ENCODE assay signal across 9 cellular contexts in genomic region chr2:43276962-43277383, GRCh38. TPM values are rescaled to one million over a fixed set of nuclear protein-coding genes. Genes with fewer than 3 reads are reported as not detected.
DNase-seq lines count a peak whose midpoint lies in the region; ATAC-seq and TF ChIP-seq lines count a peak whose summit lies in the region.
"Had no signal": no experiment of that assay in that cellular context is flagged by ENCODE, and none has a peak within 500 bp of the region (broad histone marks: within the 10 kb centered on the region; RNA-seq: fewer than 3 reads in every experiment).

No MANE protein-coding gene starts in this region.

- H3K4me3 ChIP-seq in ascending aorta = peak overlapping the region in 1 of 2 donors; percentile 9
- no peak overlapping the region for H3K4me3 ChIP-seq in left lung

- H3K27ac Mint-ChIP-seq in T-helper 2 cell treated with Interferon-gamma antibody and Interleukin-4, amounts not matched to agents 5 μg/mL and 100 μg/mL, for 36 hours = peak overlapping the region; percentile 44
- peak overlapping the region; percentile 80 for H3K27ac Mint-ChIP-seq in type B pancreatic cell

- no peak overlapping the region for H3K4me3 Mint-ChIP-seq in T-helper 2 cell treated with Interferon-gamma antibody and Interleukin-4, amounts not matched to agents 5 μg/mL and 100 μg/mL, for 36 hours
- H3K4me3 Mint-ChIP-seq in type B pancreatic cell = peak overlapping the region; percentile 37

- peaks cover 15 to 40% of the 10 kb centered on the region in 2 donors for H3K4me1 ChIP-seq in ascending aorta
- peaks cover 10 to 24% of the 10 kb centered on the region in 2 donors for H3K4me1 ChIP-seq in left lung

- H3K4me1 Mint-ChIP-seq in T-helper 2 cell treated with Interferon-gamma antibody and Interleukin-4, amounts not matched to agents 5 μg/mL and 100 μg/mL, for 36 hours (ENCODE audit: low read depth) = peaks cover 7% of the 10 kb centered on the region
- H3K4me1 Mint-ChIP-seq in type B pancreatic cell (ENCODE audit: unreplicated experiment) = peaks cover 48% of the 10 kb centered on the region

- H3K36me3 Mint-ChIP-seq in T-helper 2 cell treated with Interferon-gamma antibody and Interleukin-4, amounts not matched to agents 5 μg/mL and 100 μg/mL, for 36 hours (ENCODE audit: low read depth) = peaks cover 26% of the 10 kb centered on the region
- H3K36me3 Mint-ChIP-seq in type B pancreatic cell = peaks cover 18% of the 10 kb centered on the region

- H3K27me3 ChIP-seq in ascending aorta (no peaks in the 10 kb centered on the region), left lung (no peaks in the 10 kb centered on the region)

- H3K9me3 Mint-ChIP-seq in T-helper 2 cell treated with Interferon-gamma antibody and Interleukin-4, amounts not matched to agents 5 μg/mL and 100 μg/mL, for 36 hours = no peaks in the 10 kb centered on the region
- no peaks in the 10 kb centered on the region for H3K9me3 Mint-ChIP-seq in type B pancreatic cell

- peak; percentile 68 for ATAC-seq in left lung
- ATAC-seq in activated CD4-positive, CD25-positive, alpha-beta regulatory T cell treated with anti-CD3 and anti-CD28 coated beads, Interleukin-2, amount 50 U/mL, for 24 hours = no peak

- no peak for DNase-seq in T-helper 2 cell treated with Interferon-gamma antibody and Interleukin-4, amounts not matched to agents 5 μg/mL and 100 μg/mL, for 36 hours (ENCODE audit: low spot score)
- DNase-seq in T-helper 2 cell = no peak
- no peak for DNase-seq in ascending aorta (ENCODE audit: low spot score in 2 of 2)
- peak in 1 of 2 donors; percentile 51 for DNase-seq in left lung
- no peak for DNase-seq in type B pancreatic cell (ENCODE audit: extremely low spot score, unreplicated experiment)
- DNase-seq in activated naive CD4-positive, alpha-beta T cell (lab: John Stamatoyannopoulos, UW) = no peak
- no peak for DNase-seq in iPS-NIHi11 (ENCODE audit: low spot score)
- DNase-seq: cortex of kidney had no signal

- H3K27ac ChIP-seq in ascending aorta (peak overlapping the region; percentile 79 to 82), left lung (peak overlapping the region; percentile 14 to 28)

- H3K36me3 ChIP-seq in ascending aorta (peaks cover 0 to 8% of the 10 kb centered on the region in 2 donors), left lung (peaks cover 0 to 18% of the 10 kb centered on the region in 2 donors)

- intact Hi-C loops in ascending aorta (cut with DNase I) (no loop called here), left lung (cut with DNase I) (no loop called here)

- TF ChIP-seq CTCF in ascending aorta (IDR thresholded peaks at IDR 0.05) (no peak), left lung (IDR thresholded peaks at IDR 0.05) (no peak), type B pancreatic cell (conservative IDR thresholded peaks at IDR 0.05) (no peak)

- no peaks in the 10 kb centered on the region for H3K9me3 ChIP-seq in ascending aorta
- no peaks in the 10 kb centered on the region for H3K9me3 ChIP-seq in left lung

- no peaks in the 10 kb centered on the region for H3K27me3 Mint-ChIP-seq in T-helper 2 cell treated with Interferon-gamma antibody and Interleukin-4, amounts not matched to agents 5 μg/mL and 100 μg/mL, for 36 hours (ENCODE audit: low read depth)
- no peaks in the 10 kb centered on the region for H3K27me3 Mint-ChIP-seq in type B pancreatic cell

RNA-seq across cellular contexts. Expression of gene ZFP36L2, which starts 50.6 kb away (rescaled TPM):
- total RNA-seq in ascending aorta = 148 TPM
- 100 to 1,000 TPM in 1 of 2 donors, 10 to 100 TPM in 1; 72.2 to 112 TPM for total RNA-seq in left lung
- 198 and 437 TPM in 2 replicates for total RNA-seq in type B pancreatic cell (ENCODE audit: low replicate concordance)
